20 cellular contexts compared by ENCODE assay signal in the genomic region with DNA sequence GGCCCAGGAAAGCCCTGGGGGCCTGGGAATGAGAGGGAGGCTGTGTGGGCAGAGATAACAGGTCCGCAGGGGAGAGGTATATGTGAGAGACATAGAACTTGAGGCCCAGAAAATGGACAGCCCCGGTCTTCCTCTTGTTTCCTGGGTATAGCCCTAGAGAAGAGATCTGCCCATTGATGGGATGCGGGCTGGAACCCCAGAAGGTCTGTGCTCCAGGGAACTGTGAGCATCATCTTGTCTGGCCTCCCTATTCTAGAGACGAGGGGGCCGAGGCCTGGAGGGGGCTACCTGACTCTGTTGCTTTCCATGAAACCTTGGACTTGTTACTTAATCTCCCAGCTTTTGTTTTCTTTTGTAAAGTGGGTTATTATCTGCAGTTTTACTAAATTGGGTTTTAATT. TPM values are rescaled to one million over a fixed set of nuclear protein-coding genes. Genes with fewer than 3 reads are reported as not detected.
DNase-seq lines count a peak whose midpoint lies in the region; ATAC-seq and TF ChIP-seq lines count a peak whose summit lies in the region.
"Had no signal": no experiment of that assay in that cellular context is flagged by ENCODE, and none has a peak within 500 bp of the region (broad histone marks: within the 10 kb centered on the region; RNA-seq: fewer than 3 reads in every experiment).

No MANE protein-coding gene starts in this region.

- H3K4me2 ChIP-seq in SK-N-SH: no peak overlapping the region
- no peak overlapping the region for H3K4me2 ChIP-seq in neural progenitor cell

- H3K4me3 ChIP-seq in SK-N-SH (ENCODE audit: low read depth in 2 of 2, low read length in 1 of 2) (no peak overlapping the region), neural progenitor cell (no peak overlapping the region), transverse colon (no peak overlapping the region)
- H3K4me3 ChIP-seq: heart left ventricle had no signal

- H3K9me3 Mint-ChIP-seq in effector memory CD8-positive, alpha-beta T cell: no peaks in the 10 kb centered on the region
- H3K9me3 Mint-ChIP-seq in neural progenitor cell: no peaks in the 10 kb centered on the region
- H3K9me3 Mint-ChIP-seq in HFFc6: no peaks in the 10 kb centered on the region
- H3K9me3 Mint-ChIP-seq: memory B cell; T-helper 2 cell treated with Interferon-gamma antibody and Interleukin-4, amounts not matched to agents 5 μg/mL and 100 μg/mL, for 36 hours had no signal

- WGBS in SK-N-SH (ENCODE audit: low lambda C conversion rate): 45% methylated on average over 5 of the region's 5 CpGs
- 80 to 100% methylated on average over 1 to 5 of the region's 5 CpGs for WGBS in transverse colon (ENCODE audit: low coverage in 1 of 2), 2 donors

- H3K36me3 Mint-ChIP-seq in effector memory CD8-positive, alpha-beta T cell (ENCODE audit: insufficient read depth): no peaks in the 10 kb centered on the region
- H3K36me3 Mint-ChIP-seq in neural progenitor cell (peaks cover 2% of the 10 kb centered on the region), HFFc6 (ENCODE audit: low read depth) (no peaks in the 10 kb centered on the region)
- H3K36me3 Mint-ChIP-seq: memory B cell had no signal

- in situ Hi-C loops in transverse colon (cut with MboI; ENCODE audit: low pct_ligation_motif_present in 1 of 4, low pct_unique_long_range_greater_than_20kb in 1 of 4, low sequenced_read_pairs in 3 of 4): no loop called here

- peaks cover 0 to 34% of the 10 kb centered on the region in 2 experiments; a peak in 1 of 4 replicates for H3K4me1 ChIP-seq in SK-N-SH (ENCODE audit: control insufficient read depth in 1 of 2, insufficient read depth in 2 of 2, low read depth in 1 of 2, low read length in 1 of 2)
- H3K4me1 ChIP-seq in neural progenitor cell: peaks cover 22% of the 10 kb centered on the region
- peaks cover 29 to 59% (median 41%) of the 10 kb centered on the region in 4 donors for H3K4me1 ChIP-seq in transverse colon

- peak overlapping the region; percentile 11 to 78 for H3K27ac Mint-ChIP-seq in effector memory CD8-positive, alpha-beta T cell
- H3K27ac Mint-ChIP-seq in neural progenitor cell (peak overlapping the region; percentile 75), HFFc6 (no peak overlapping the region)
- H3K27ac Mint-ChIP-seq: memory B cell; T-helper 2 cell treated with Interferon-gamma antibody and Interleukin-4, amounts not matched to agents 5 μg/mL and 100 μg/mL, for 36 hours had no signal

- H3K79me2 ChIP-seq in SK-N-SH (ENCODE audit: insufficient read depth) (no peaks in the 10 kb centered on the region), neural progenitor cell (ENCODE audit: low read depth) (no peaks in the 10 kb centered on the region)

- no peaks in the 10 kb centered on the region for H4K20me1 ChIP-seq in SK-N-SH (ENCODE audit: insufficient read depth)
- peaks cover 6% of the 10 kb centered on the region for H4K20me1 ChIP-seq in neural progenitor cell (ENCODE audit: low read depth)

- TF ChIP-seq RAD21 in SK-N-SH (IDR thresholded peaks at IDR 0.05; ENCODE audit: low read length): no peak

- intact Hi-C loops in transverse colon (cut with DNase I; ENCODE audit: low total_unique reads): no loop called here

- TF ChIP-seq POLR2A in transverse colon (IDR thresholded peaks at IDR 0.05): no peak

- no peaks in the 10 kb centered on the region for H3K9me2 ChIP-seq in SK-N-SH

- H3K9ac ChIP-seq in SK-N-SH (no peak overlapping the region), neural progenitor cell (no peak overlapping the region)

- POLR2A ChIA-PET in SK-N-SH (lab: Yijun Ruan, JAX): no interaction called here

- H3K27me3 ChIP-seq in SK-N-SH (ENCODE audit: insufficient read depth): no peaks in the 10 kb centered on the region
- no peaks in the 10 kb centered on the region for H3K27me3 ChIP-seq in neural progenitor cell
- H3K27me3 ChIP-seq in transverse colon: no peaks in the 10 kb centered on the region
- H3K27me3 ChIP-seq: heart left ventricle had no signal

- CTCF ChIA-PET in SK-N-SH (lab: Yijun Ruan, JAX): interaction anchor here (0.5 to 1.4 kb wide), 3 partner anchors 12 to 60 kb away, joined by 3 read pairs; no protein-coding TSS in a partner anchor

- TF ChIP-seq EP300 in SK-N-SH (IDR thresholded peaks at IDR 0.05; ENCODE audit: borderline replicate concordance in 1 of 2, low read depth in 1 of 2, low read length in 1 of 2): no peak
- no peak for TF ChIP-seq EP300 in transverse colon (IDR thresholded peaks at IDR 0.05; ENCODE audit: low read depth)

- H3K27me3 Mint-ChIP-seq in effector memory CD8-positive, alpha-beta T cell: no peaks in the 10 kb centered on the region
- peaks cover 12% of the 10 kb centered on the region for H3K27me3 Mint-ChIP-seq in neural progenitor cell (ENCODE audit: insufficient read depth, low read depth)
- peaks cover 16% of the 10 kb centered on the region for H3K27me3 Mint-ChIP-seq in HFFc6 (ENCODE audit: insufficient read depth)
- H3K27me3 Mint-ChIP-seq: memory B cell had no signal

- H3K27ac ChIP-seq in SK-N-SH (ENCODE audit: low read depth in 2 of 2, low read length in 1 of 2) (no peak overlapping the region; a peak in 1 of 4 replicates), neural progenitor cell (no peak overlapping the region), transverse colon (peak overlapping the region; percentile 65 to 86 (median 80))
- H3K27ac ChIP-seq: 22Rv1, HL-60 had no signal

- no peaks in the 10 kb centered on the region for H3F3A ChIP-seq in SK-N-SH (replicated peaks; ENCODE audit: insufficient read depth)
- H3F3A ChIP-seq in neural progenitor cell (ENCODE audit: low read depth): peaks cover 7% of the 10 kb centered on the region

- DNase-seq in SK-N-SH (peak; percentile 50), neural progenitor cell (ENCODE audit: low spot score) (no peak), transverse colon (no peak), NCI-H2107 (lab: John Stamatoyannopoulos, UW) (no peak), HFFc6 (no peak)
- DNase-seq in effector memory CD8-positive, alpha-beta T cell: no peak
- DNase-seq: activated CD4-positive, alpha-beta T cell treated with anti-CD3 and anti-CD28 coated beads for 48 hours; dermis blood vessel endothelial cell; DMS79; KBM-7; NCI-H524 treated with DMSO at 0.1 percent for 48 hours; nucleus accumbens; SHP77 treated with DMSO at 0.1 percent for 48 hours had no signal

- peaks cover 7 to 15% of the 10 kb centered on the region in 2 donors for H3K4me1 Mint-ChIP-seq in effector memory CD8-positive, alpha-beta T cell (ENCODE audit: low read depth in 2 of 2)
- H3K4me1 Mint-ChIP-seq in neural progenitor cell (peaks cover 46% of the 10 kb centered on the region), HFFc6 (ENCODE audit: low read depth) (peaks cover 29% of the 10 kb centered on the region)
- H3K4me1 Mint-ChIP-seq: memory B cell had no signal

- H3K36me3 ChIP-seq in SK-N-SH (replicated peaks in 1 of 2; ENCODE audit: control insufficient read depth in 1 of 2, insufficient read depth in 2 of 2, low read length in 1 of 2) (no peaks in the 10 kb centered on the region), neural progenitor cell (no peaks in the 10 kb centered on the region), transverse colon (no peaks in the 10 kb centered on the region)
- H3K36me3 ChIP-seq: heart left ventricle had no signal

- H2AFZ ChIP-seq in SK-N-SH (ENCODE audit: low read depth) (no peak overlapping the region), neural progenitor cell (replicated peaks) (no peak overlapping the region)

- no peaks in the 10 kb centered on the region for H3K9me3 ChIP-seq in SK-N-SH
- no peaks in the 10 kb centered on the region for H3K9me3 ChIP-seq in neural progenitor cell (ENCODE audit: low read depth)
- H3K9me3 ChIP-seq in transverse colon: no peaks in the 10 kb centered on the region
- H3K9me3 ChIP-seq: heart left ventricle had no signal

- TF ChIP-seq CTCF in SK-N-SH (IDR thresholded peaks at IDR 0.05): no peak
- TF ChIP-seq CTCF in neural progenitor cell (IDR thresholded peaks at IDR 0.05): no peak
- no peak for TF ChIP-seq CTCF in transverse colon (IDR thresholded peaks at IDR 0.05)
- TF ChIP-seq CTCF in HFFc6 (IDR thresholded peaks at IDR 0.05): no peak

- ATAC-seq in SK-N-SH treated with all-trans-retinoic acid at 6 μM for 48 hours (no peak), GM21529 (IDR thresholded peaks at IDR 0.05; ENCODE audit: unreplicated experiment) (no peak)
- ATAC-seq in effector memory CD8-positive, alpha-beta T cell (replicated peaks): no peak
- ATAC-seq: heart left ventricle had no signal

- H3K4me3 Mint-ChIP-seq in effector memory CD8-positive, alpha-beta T cell: peak overlapping the region; percentile 1 to 15
- H3K4me3 Mint-ChIP-seq in neural progenitor cell (no peak overlapping the region), HFFc6 (no peak overlapping the region)
- H3K4me3 Mint-ChIP-seq: memory B cell; T-helper 2 cell treated with Interferon-gamma antibody and Interleukin-4, amounts not matched to agents 5 μg/mL and 100 μg/mL, for 36 hours had no signal

TF ChIP-seq in SK-N-SH, 30 proteins besides CTCF, POLR2A, EP300 and RAD21 (continues in another document):
- no peak for TF ChIP-seq EZH2phosphoT487 (IDR thresholded peaks at IDR 0.05; ENCODE audit: borderline replicate concordance, low read depth)
- no peak for TF ChIP-seq CHD2 (IDR thresholded peaks at IDR 0.05; ENCODE audit: low read length, partially characterized antibody)
- TF ChIP-seq JUND (IDR thresholded peaks at IDR 0.05): no peak
- TF ChIP-seq FOXJ3 (CRISPR knock-in tag; IDR thresholded peaks at IDR 0.05): no peak
- no peak for TF ChIP-seq MEF2A (IDR thresholded peaks at IDR 0.05; ENCODE audit: borderline replicate concordance, low read depth)
- TF ChIP-seq TCF12 (IDR thresholded peaks at IDR 0.05): no peak
- TF ChIP-seq TEAD4 (IDR thresholded peaks at IDR 0.05; ENCODE audit: borderline replicate concordance, insufficient read depth): no peak
- no peak for TF ChIP-seq ELF1 (IDR thresholded peaks at IDR 0.05)

TF ChIP-seq in SK-N-SH treated with all-trans-retinoic acid at 6 μM for 48 hours, 23 proteins besides CTCF, POLR2A, EP300 and RAD21 (continues in another document):
- TF ChIP-seq ZFP30 (CRISPR knock-in tag; IDR thresholded peaks at IDR 0.05): no peak
- no peak for TF ChIP-seq ZC3H10 (CRISPR knock-in tag; IDR thresholded peaks at IDR 0.05)

RNA-seq across cellular contexts. Expression of gene NKD1, which starts 53.9 kb away (rescaled TPM):
- 0.02 and 0.13 TPM in 2 replicates for polyA plus RNA-seq in SK-N-SH (2012; rRNA removed)
- polyA plus RNA-seq in SK-N-SH (2012; cell fraction: cytosol; rRNA removed): 0.03 and 0.16 TPM in 2 replicates
- 0.04 and 0.05 TPM in 2 replicates for polyA plus RNA-seq in SK-N-SH (2012; cell fraction: nucleus; rRNA removed)
- total RNA-seq in neural progenitor cell (ENCODE audit: low replicate concordance) (3.3 and 5.3 TPM in 2 replicates), transverse colon (10 to 100 TPM in 1 of 4 donors, 1 to 10 TPM in 3; 1.7 to 98.1 (median 2.5) TPM)
- not detected for total RNA-seq in HFFc6 (2021; fragmentation: NEBNext Ultra II Directional; extraction: Animal tissue kit (Norgen Biotek cat#: 25700))
- total RNA-seq: dermis blood vessel endothelial cell had no signal

Comparison
In these comparisons a context has a peak if more than half of its experiments do, and no peak if none do; other contexts are left out.
1. H3K27ac ChIP-seq: peak in transverse colon (4 of 4); none in SK-N-SH (0 of 2) and neural progenitor cell (single experiment).
2. H3K4me3 Mint-ChIP-seq: peak in effector memory CD8-positive, alpha-beta T cell (2 of 2); none in neural progenitor cell (single experiment) and HFFc6 (single experiment).